ENCODE assay signal across 8 cellular contexts in the genomic region with DNA sequence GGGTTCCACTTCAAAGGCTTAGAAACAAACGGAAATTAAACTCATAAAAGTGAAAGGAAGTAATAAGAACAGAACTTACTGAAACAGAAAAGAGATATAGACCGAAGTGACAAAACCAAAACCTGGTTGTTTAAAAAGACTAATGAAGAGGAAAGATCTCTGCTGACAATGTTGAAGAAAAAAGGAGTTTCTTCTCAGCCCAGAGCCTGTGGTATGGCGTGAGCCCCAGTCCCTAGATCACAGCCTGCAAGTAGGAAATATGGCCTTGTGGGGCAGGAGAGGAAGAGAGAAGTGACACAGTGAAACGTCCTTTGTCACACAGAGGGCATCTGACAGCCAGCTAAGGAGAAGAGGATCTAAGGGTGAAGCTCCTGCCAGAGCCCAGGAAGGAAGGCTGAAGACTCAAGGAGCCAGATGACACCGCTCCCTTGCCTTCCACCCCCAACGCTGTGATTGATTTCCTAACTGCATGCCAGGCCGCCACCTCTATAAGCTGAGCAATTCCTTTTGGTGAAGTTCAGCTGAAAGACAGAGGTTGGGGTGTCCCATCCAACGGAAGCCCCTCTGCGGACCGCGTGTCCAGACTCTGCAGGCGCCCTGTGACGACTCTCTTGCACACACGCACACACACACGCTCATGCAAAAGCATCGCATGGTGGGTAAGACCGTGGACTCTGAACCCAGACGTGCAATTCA.
A peak's percentile ranks its signal among the peaks of the same experiment; 100 is the strongest.
DNase-seq lines count a peak whose midpoint lies in the region; ATAC-seq and TF ChIP-seq lines count a peak whose summit lies in the region.

No MANE protein-coding gene starts in this region.

- peak overlapping the region; percentile 79 for H3K4me3 Mint-ChIP-seq in T-helper 1 cell treated with Interleukin-12 subunit alpha and Interleukin-12 subunit beta and Interleukin-4 antibody, amounts not matched to agents 30 μg/mL and 1 μg/mL, for 36 hours

- DNase-seq in GM06990 (ENCODE audit: extremely low read depth, insufficient read length) (peak; percentile 48), mesenchymal stem cell (peak; percentile 49), inferior parietal cortex (ENCODE audit: extremely low spot score) (no peak), RWPE1 (ENCODE audit: low spot score) (no peak), GM03348 (ENCODE audit: low spot score) (no peak), AG08395 (ENCODE audit: low spot score) (no peak)

- H4K8ac ChIP-seq in mesenchymal stem cell (ENCODE audit: low read length) = peak overlapping the region; percentile 45

- no peak overlapping the region for H3K27ac ChIP-seq in mesenchymal stem cell (ENCODE audit: low read length, poor library complexity, severe bottlenecking)
- no peak overlapping the region for H3K27ac ChIP-seq in RWPE1

- peak; percentile 63 for ATAC-seq in HG02759 (IDR thresholded peaks at IDR 0.05; ENCODE audit: unreplicated experiment)

- H3K27me3 ChIP-seq in GM06990 (replicated peaks; ENCODE audit: control insufficient read depth, insufficient read depth, low read length) (no peaks in the 10 kb centered on the region; the same call in 1 of the 2 replicates), mesenchymal stem cell (ENCODE audit: control insufficient read depth in 1 of 2, insufficient read depth in 1 of 2, low read length in 2 of 2) (no peaks in the 10 kb centered on the region)

- H3K4me3 ChIP-seq in GM06990 (replicated peaks; ENCODE audit: low read depth, low read length) (peak overlapping the region; percentile 12; the same call in 1 of the 2 replicates), mesenchymal stem cell (ENCODE audit: insufficient read depth in 1 of 2, low read depth in 1 of 2, low read length in 2 of 2) (no peak overlapping the region)

- peaks cover 23% of the 10 kb centered on the region for H3K36me3 Mint-ChIP-seq in T-helper 1 cell treated with Interleukin-12 subunit alpha and Interleukin-12 subunit beta and Interleukin-4 antibody, amounts not matched to agents 30 μg/mL and 1 μg/mL, for 36 hours (ENCODE audit: low read depth)

- no peak overlapping the region for H3K23ac ChIP-seq in mesenchymal stem cell (ENCODE audit: low read length in 2 of 2)

- H2AK5ac ChIP-seq in mesenchymal stem cell (ENCODE audit: low read length, severe bottlenecking) = peak overlapping the region; percentile 3

- H2BK5ac ChIP-seq in mesenchymal stem cell (ENCODE audit: low read depth, low read length, poor library complexity, severe bottlenecking) = no peak overlapping the region

- H3K79me1 ChIP-seq in mesenchymal stem cell (replicated peaks; ENCODE audit: low read length, poor library complexity, severe bottlenecking) = peaks cover 59% of the 10 kb centered on the region

- H3K27me3 Mint-ChIP-seq in T-helper 1 cell treated with Interleukin-12 subunit alpha and Interleukin-12 subunit beta and Interleukin-4 antibody, amounts not matched to agents 30 μg/mL and 1 μg/mL, for 36 hours (ENCODE audit: low read depth) = peaks cover under 1% of the 10 kb centered on the region

- H3K4me1 ChIP-seq in mesenchymal stem cell (ENCODE audit: control insufficient read depth, insufficient read depth, low read depth, low read length) = peaks cover 24% of the 10 kb centered on the region

- H3K4me1 Mint-ChIP-seq in T-helper 1 cell treated with Interleukin-12 subunit alpha and Interleukin-12 subunit beta and Interleukin-4 antibody, amounts not matched to agents 30 μg/mL and 1 μg/mL, for 36 hours (ENCODE audit: low read depth) = peaks cover 73% of the 10 kb centered on the region

- H2BK15ac ChIP-seq in mesenchymal stem cell (ENCODE audit: low read depth, poor library complexity, severe bottlenecking) = no peak overlapping the region

- H3K4me2 ChIP-seq in mesenchymal stem cell (ENCODE audit: low read length, poor library complexity, severe bottlenecking) = no peak overlapping the region

- H3K9me3 ChIP-seq in mesenchymal stem cell (ENCODE audit: control insufficient read depth, low read length) = no peaks in the 10 kb centered on the region

- no peak overlapping the region for H2BK120ac ChIP-seq in mesenchymal stem cell (ENCODE audit: low read depth, low read length)

- no peak for TF ChIP-seq CTCF in GM06990 (IDR thresholded peaks at IDR 0.05; ENCODE audit: insufficient read depth, low read length, poor library complexity, severe bottlenecking)
- TF ChIP-seq CTCF in RWPE1 (conservative IDR thresholded peaks at IDR 0.05; ENCODE audit: low read depth) = no peak

- CTCF ChIA-PET in RWPE1 (lab: Yijun Ruan, JAX) = no interaction called here

- H3K4ac ChIP-seq in mesenchymal stem cell (ENCODE audit: low read depth in 1 of 2, low read length in 2 of 2) = peak overlapping the region in 1 of 2 experiments; percentile 2

- H2AFZ ChIP-seq in mesenchymal stem cell (ENCODE audit: low read depth, low read length) = no peak overlapping the region

- POLR2A ChIA-PET in RWPE1 (lab: Yijun Ruan, JAX; ENCODE audit: low non-redundant PET) = no interaction called here

- peak overlapping the region in 1 of 2 experiments; percentile 11 for H3K14ac ChIP-seq in mesenchymal stem cell (ENCODE audit: low read length in 2 of 2)

- H3K9me3 Mint-ChIP-seq in T-helper 1 cell treated with Interleukin-12 subunit alpha and Interleukin-12 subunit beta and Interleukin-4 antibody, amounts not matched to agents 30 μg/mL and 1 μg/mL, for 36 hours = peaks cover 10% of the 10 kb centered on the region

- H4K91ac ChIP-seq in mesenchymal stem cell (ENCODE audit: low read length) = no peak overlapping the region

- no peak overlapping the region for H3K9ac ChIP-seq in mesenchymal stem cell (ENCODE audit: low read length)

- H2BK12ac ChIP-seq in mesenchymal stem cell (ENCODE audit: low read length in 2 of 2) = peak overlapping the region; percentile 4 to 12

- H3K18ac ChIP-seq in mesenchymal stem cell (ENCODE audit: low read depth in 1 of 2, low read length in 2 of 2) = peak overlapping the region in 1 of 2 experiments; percentile 67

- H3K36me3 ChIP-seq in GM06990 (ENCODE audit: control insufficient read depth, insufficient read depth, low read length) = no peaks in the 10 kb centered on the region
- H3K36me3 ChIP-seq in mesenchymal stem cell (ENCODE audit: control insufficient read depth in 1 of 2, insufficient read depth in 2 of 2, low read depth in 1 of 2, low read length in 2 of 2) = no peaks in the 10 kb centered on the region

- 83% methylated on average over 18 of the region's 18 CpGs for WGBS in mesenchymal stem cell

- peak overlapping the region; percentile 90 for H3K27ac Mint-ChIP-seq in T-helper 1 cell treated with Interleukin-12 subunit alpha and Interleukin-12 subunit beta and Interleukin-4 antibody, amounts not matched to agents 30 μg/mL and 1 μg/mL, for 36 hours

Comparison
In these comparisons a context has a peak if more than half of its experiments do, and no peak if none do; other contexts are left out.
1. DNase-seq: peak in GM06990 (single experiment) and mesenchymal stem cell (single experiment); none in inferior parietal cortex (single experiment), RWPE1 (single experiment), GM03348 (single experiment) and AG08395 (single experiment).